In genomic region chr3:12622335-12622734, GRCh38 we compare ENCODE assay signal across 21 cellular contexts. TPM values are rescaled to one million over a fixed set of nuclear protein-coding genes. Genes with fewer than 3 reads are reported as not detected.
A peak's percentile ranks its signal among the peaks of the same experiment; 100 is the strongest.
DNase-seq lines count a peak whose midpoint lies in the region; ATAC-seq, FAIRE-seq and TF ChIP-seq lines count a peak whose summit lies in the region.
"Had no signal": no experiment of that assay in that cellular context is flagged by ENCODE, and none has a peak within 500 bp of the region (broad histone marks: within the 10 kb centered on the region; RNA-seq: fewer than 3 reads in every experiment).

No MANE protein-coding gene starts in this region.

- no peak overlapping the region for H3K4me3 Mint-ChIP-seq in CD4-positive, alpha-beta T cell
- H3K4me3 Mint-ChIP-seq: activated naive CD8-positive, alpha-beta T cell treated with anti-CD3 and anti-CD28 coated beads, Interleukin-2, amount 10 ng/mL, durations not matched to agents 7 days and 5 days had no signal

- in situ Hi-C loops in HepG2 (cut with HindIII; ENCODE audit: extremely low pct_ligation_motif_present, low pct_unique_long_range_greater_than_20kb), result no loop called here

- 46% methylated on average over 4 of the region's 4 CpGs for WGBS in HepG2 (ENCODE audit: low lambda C conversion rate)

- TF ChIP-seq POLR2A in HepG2 (IDR thresholded peaks at IDR 0.05; ENCODE audit: insufficient read depth in 1 of 2, low read depth in 2 of 2, low read length in 2 of 2), result no peak

- H3K79me2 ChIP-seq in HepG2 (ENCODE audit: insufficient read depth, low read length), result peaks cover 71% of the 10 kb centered on the region

- no peak overlapping the region for H3K9ac ChIP-seq in HepG2 (ENCODE audit: insufficient read depth, low read depth, low read length)

- H2AFZ ChIP-seq in HepG2 (ENCODE audit: low read length), result no peak overlapping the region

- peaks cover 2 to 10% of the 10 kb centered on the region in 2 experiments; a peak in 4 of 5 replicates for H3K36me3 ChIP-seq in HepG2 (replicated peaks in 1 of 2; ENCODE audit: control insufficient read depth in 1 of 2, insufficient read depth in 2 of 2, low read length in 2 of 2)
- H3K36me3 ChIP-seq: pancreas had no signal

- DNase-seq in CD4-positive, alpha-beta T cell, result no peak
- DNase-seq in NOMO-1 treated with DMSO at 0.1 percent for 48 hours (lab: John Stamatoyannopoulos, UW; ENCODE audit: unreplicated experiment) (peak; percentile 23), HepG2 (ENCODE audit: low spot score) (no peak), HuH-7.5 (ENCODE audit: low spot score) (no peak)
- no peak for DNase-seq in activated effector memory CD4-positive, alpha-beta T cell treated with Interleukin-2 at 50 U/mL for 16 hours
- DNase-seq: activated naive CD8-positive, alpha-beta T cell treated with anti-CD3 and anti-CD28 coated beads, Interleukin-2, amount 10 ng/mL, durations not matched to agents 7 days and 5 days; DMS 273 treated with DMSO at 0.1 percent for 48 hours; NCI-H1436 treated with DMSO at 0.1 percent for 48 hours; NCI-H446; pancreas; PC-3; stimulated activated naive CD4-positive, alpha-beta T cell had no signal

- no peak overlapping the region for H3K27ac ChIP-seq in CD4-positive, alpha-beta T cell (ENCODE audit: low read depth, low read length)
- H3K27ac ChIP-seq in HepG2 (ENCODE audit: extremely low read length, insufficient read depth, low read length), result peak overlapping the region; percentile 21
- H3K27ac ChIP-seq: pancreas had no signal

- no peaks in the 10 kb centered on the region for H3K27me3 Mint-ChIP-seq in CD4-positive, alpha-beta T cell
- H3K27me3 Mint-ChIP-seq: activated naive CD8-positive, alpha-beta T cell treated with anti-CD3 and anti-CD28 coated beads, Interleukin-2, amount 10 ng/mL, durations not matched to agents 7 days and 5 days; IgD-negative memory B cell had no signal

- intact Hi-C loops in CD4-positive, alpha-beta T cell (cut with DNase I, micrococcal nuclease), result no loop called here
- intact Hi-C loops in HepG2 (cut with micrococcal nuclease; ENCODE audit: unreplicated experiment), result loop anchor here (10.0 kb wide), 1 partner anchor 52 kb away; no protein-coding TSS in a partner anchor

- ATAC-seq in CD4-positive, alpha-beta T cell (ENCODE audit: poor library complexity), result no peak
- ATAC-seq in GM21576 (IDR thresholded peaks at IDR 0.05; ENCODE audit: unreplicated experiment), result peak; percentile 51
- no peak for ATAC-seq in HepG2
- ATAC-seq in HG03135 (IDR thresholded peaks at IDR 0.05; ENCODE audit: unreplicated experiment), result no peak
- no peak for ATAC-seq in GM19463 (IDR thresholded peaks at IDR 0.05; ENCODE audit: unreplicated experiment)
- ATAC-seq: pancreas, PC-3, SK-N-SH treated with all-trans-retinoic acid at 6 μM for 48 hours had no signal

- POLR2A ChIA-PET in CD4-positive, alpha-beta T cell (lab: Charles Lee), result interaction anchor here (0.9 kb wide), 1 partner anchor 41 kb away, joined by 3 read pairs; the partner anchor contains the start of gene RAF1
- POLR2A ChIA-PET in HepG2 (lab: Yijun Ruan, JAX), result no interaction called here

- H3K9me3 Mint-ChIP-seq in CD4-positive, alpha-beta T cell, result no peaks in the 10 kb centered on the region
- H3K9me3 Mint-ChIP-seq: activated naive CD8-positive, alpha-beta T cell treated with anti-CD3 and anti-CD28 coated beads, Interleukin-2, amount 10 ng/mL, durations not matched to agents 7 days and 5 days; IgD-negative memory B cell had no signal

- peak; percentile 12 for FAIRE-seq in HepG2 (lab: Jason Lieb, UNC)
- FAIRE-seq: frontal cortex, H54, pancreas, urothelium cell line had no signal

- no peak for TF ChIP-seq RAD21 in HepG2 (CRISPR knock-in tag; IDR thresholded peaks at IDR 0.05)

- H3K9me3 ChIP-seq in CD4-positive, alpha-beta T cell (ENCODE audit: control insufficient read depth, low read length), result no peaks in the 10 kb centered on the region
- no peaks in the 10 kb centered on the region for H3K9me3 ChIP-seq in HepG2 (ENCODE audit: low read length)
- H3K9me3 ChIP-seq: pancreas had no signal

- H3K27me3 ChIP-seq in CD4-positive, alpha-beta T cell (ENCODE audit: control insufficient read depth, insufficient read depth, low read length), result no peaks in the 10 kb centered on the region
- no peaks in the 10 kb centered on the region for H3K27me3 ChIP-seq in HepG2 (ENCODE audit: control insufficient read depth in 1 of 2, insufficient read depth in 2 of 2, low read length in 2 of 2)
- H3K27me3 ChIP-seq: pancreas had no signal

- BruUV-seq in HepG2 (replicated peaks; lab: Mats Ljungman, UMichigan), result no TSS peak

- no peak for TF ChIP-seq CTCF in CD4-positive, alpha-beta T cell (IDR thresholded peaks at IDR 0.05)
- TF ChIP-seq CTCF in HepG2 (CRISPR knock-in tag; IDR thresholded peaks at IDR 0.05), result no peak

- peaks cover 61% of the 10 kb centered on the region for H3K4me1 Mint-ChIP-seq in CD4-positive, alpha-beta T cell (ENCODE audit: low read depth)

- peaks cover 35% of the 10 kb centered on the region for H3K4me1 ChIP-seq in HepG2 (ENCODE audit: insufficient read depth, low read length)

- TF ChIP-seq EP300 in HepG2 (IDR thresholded peaks at IDR 0.05; ENCODE audit: low read depth in 2 of 2, low read length in 2 of 2) (no peak), HepG2 (CRISPR knock-in tag; IDR thresholded peaks at IDR 0.05; ENCODE audit: borderline replicate concordance) (no peak)

- H3K27ac Mint-ChIP-seq in CD4-positive, alpha-beta T cell, result peak overlapping the region; percentile 65
- H3K27ac Mint-ChIP-seq: activated naive CD8-positive, alpha-beta T cell treated with anti-CD3 and anti-CD28 coated beads, Interleukin-2, amount 10 ng/mL, durations not matched to agents 7 days and 5 days; IgD-negative memory B cell had no signal

- H3K4me2 ChIP-seq in HepG2 (ENCODE audit: low read depth, low read length), result no peak overlapping the region
- H3K4me2 ChIP-seq: smooth muscle cell had no signal

- CTCF ChIA-PET in CD4-positive, alpha-beta T cell (lab: Charles Lee), result interaction anchor here (1.2 to 1.3 kb wide), 2 partner anchors 10 to 37 kb away, joined by 3 read pairs; no protein-coding TSS in a partner anchor
- CTCF ChIA-PET in HepG2 (lab: Yijun Ruan, JAX; ENCODE audit: low intra/inter-chr PET ratio, low total read pairs), result no interaction called here

- peaks cover 24% of the 10 kb centered on the region for H4K20me1 ChIP-seq in HepG2 (ENCODE audit: insufficient read depth, low read length)

- no peak overlapping the region for H3K4me3 ChIP-seq in HepG2 (replicated peaks in 1 of 3; ENCODE audit: insufficient read depth in 1 of 3, low read depth in 2 of 3, low read length in 3 of 3)
- H3K4me3 ChIP-seq: pancreas, smooth muscle cell had no signal

- H3K36me3 Mint-ChIP-seq in CD4-positive, alpha-beta T cell (ENCODE audit: low read depth), result peaks cover 17% of the 10 kb centered on the region
- H3K36me3 Mint-ChIP-seq: IgD-negative memory B cell had no signal

TF ChIP-seq in HepG2, 621 proteins besides CTCF, POLR2A, EP300 and RAD21 (continues in another document):
- no peak for TF ChIP-seq ZBED4 (CRISPR knock-in tag; IDR thresholded peaks at IDR 0.05; ENCODE audit: borderline replicate concordance)
- no peak for TF ChIP-seq ZNF143 (CRISPR knock-in tag; IDR thresholded peaks at IDR 0.05)

RNA-seq across cellular contexts. Expression of gene RAF1, which starts 41.6 kb away (rescaled TPM):
- 100 to 1,000 TPM; 127 to 139 TPM for total RNA-seq in CD4-positive, alpha-beta T cell
- total RNA-seq in HepG2 (2016; rRNA removed; fragmentation: Illumina TruSeq; extraction: Trizol), result 59.0 and 72.2 TPM in 2 replicates
- 14.3 and 16.7 TPM in 2 replicates for total RNA-seq in HepG2 (2016; cell fraction: cytosol; rRNA removed; fragmentation: Illumina TruSeq; extraction: Trizol; ENCODE audit: low read depth)
- total RNA-seq in HepG2 (2016; cell fraction: insoluble cytoplasmic fraction; rRNA removed; fragmentation: Illumina TruSeq; extraction: Trizol), result 57.7 and 70.4 TPM in 2 replicates
- total RNA-seq in HepG2 (2016; cell fraction: membrane; rRNA removed; fragmentation: Illumina TruSeq; extraction: Trizol), result 53.2 and 54.8 TPM in 2 replicates
- 80.2 and 92.0 TPM in 2 replicates for total RNA-seq in HepG2 (2016; cell fraction: nucleus; rRNA removed; fragmentation: Illumina TruSeq; extraction: Trizol)
- polyA plus RNA-seq in HepG2 (2011; rRNA removed), result 91.4 and 99.3 TPM in 2 replicates
- 54.5 and 60.0 TPM in 2 replicates for polyA plus RNA-seq in HepG2 (2011; cell fraction: cytosol; rRNA removed)
- polyA plus RNA-seq in HepG2 (2011; cell fraction: nucleus; rRNA removed), result 118 and 126 TPM in 2 replicates
- 46.1 and 53.2 TPM in 2 replicates for polyA plus RNA-seq in HepG2 (2012)
- polyA plus RNA-seq in HepG2 (2016; cell fraction: cytosol; fragmentation: Illumina TruSeq; extraction: Trizol; ENCODE audit: low read depth), result 9.5 and 10.3 TPM in 2 replicates
- polyA plus RNA-seq in HepG2 (2016; cell fraction: insoluble cytoplasmic fraction; fragmentation: Illumina TruSeq; extraction: Trizol; ENCODE audit: low read depth), result 48.0 and 52.7 TPM in 2 replicates
- polyA plus RNA-seq in HepG2 (2016; cell fraction: membrane; fragmentation: Illumina TruSeq; extraction: Trizol; ENCODE audit: low read depth), result 32.4 and 34.3 TPM in 2 replicates
- polyA plus RNA-seq in HepG2 (2016; cell fraction: nucleus; fragmentation: Illumina TruSeq; extraction: Trizol; ENCODE audit: insufficient read depth, low read depth), result 154 and 158 TPM in 2 replicates
- 194 and 317 TPM in 2 replicates for polyA minus RNA-seq in HepG2 (2011; rRNA and poly(A)+ RNA removed; ENCODE audit: low replicate concordance)
- 49.2 and 50.8 TPM in 2 replicates for polyA minus RNA-seq in HepG2 (2011; cell fraction: cytosol; rRNA and poly(A)+ RNA removed)
- polyA minus RNA-seq in HepG2 (2011; cell fraction: nucleus; rRNA and poly(A)+ RNA removed), result 132 and 164 TPM in 2 replicates
